Comparison of ENCODE assay signal across 19 cellular contexts in genomic region chr20:35191419-35191818, GRCh38. TPM values are rescaled to one million over a fixed set of nuclear protein-coding genes. Genes with fewer than 3 reads are reported as not detected.
DNase-seq lines count a peak whose midpoint lies in the region; ATAC-seq and TF ChIP-seq lines count a peak whose summit lies in the region.
"Had no signal": no experiment of that assay in that cellular context is flagged by ENCODE, and none has a peak within 500 bp of the region (broad histone marks: within the 10 kb centered on the region; RNA-seq: fewer than 3 reads in every experiment).

No MANE protein-coding gene starts in this region.

- CTCF ChIA-PET in Calu3 (lab: Charles Lee), result interaction anchor here (0.7 to 1.9 kb wide), 2 partner anchors 45 to 58 kb away, joined by 3 to 5 read pairs; no protein-coding TSS in a partner anchor

- TF ChIP-seq CTCF in Calu3 (IDR thresholded peaks at IDR 0.05; ENCODE audit: unreplicated experiment) (no peak), foreskin keratinocyte (conservative IDR thresholded peaks at IDR 0.05) (no peak)

- DNase-seq in NCI-H1105 treated with DMSO at 0.1 percent for 48 hours (lab: John Stamatoyannopoulos, UW), result peak; percentile 8
- DNase-seq in NCI-H1105 (lab: John Stamatoyannopoulos, UW), result no peak
- DNase-seq in Calu3, result no peak
- peak; percentile 64 for DNase-seq in OCI-M1 (lab: John Stamatoyannopoulos, UW)
- DNase-seq in foreskin keratinocyte, result no peak
- no peak for DNase-seq in Ammon's horn (ENCODE audit: low spot score)
- DNase-seq: 8988T; BE2C; CD4-positive, CD25-positive, alpha-beta regulatory T cell; DMS53; NCI-H2081; NCI-H510A treated with DMSO at 0.1 percent for 48 hours; NCI-H774; PC-9 had no signal

- ATAC-seq in foreskin keratinocyte (no peak), GM19351 (IDR thresholded peaks at IDR 0.05; ENCODE audit: unreplicated experiment) (no peak), HG03520 (IDR thresholded peaks at IDR 0.05; ENCODE audit: unreplicated experiment) (no peak)

- H3K4me1 ChIP-seq in foreskin keratinocyte, result peaks cover 10% of the 10 kb centered on the region
- H3K4me1 ChIP-seq: BE2C had no signal

- no peaks in the 10 kb centered on the region for H3K27me3 ChIP-seq in foreskin keratinocyte
- H3K27me3 ChIP-seq: BE2C, SJSA1 had no signal

- H3K4me3 Mint-ChIP-seq in Calu3 (ENCODE audit: low read depth, unreplicated experiment), result no peak overlapping the region
- H3K4me3 Mint-ChIP-seq: CD4-positive, CD25-positive, alpha-beta regulatory T cell had no signal

- H3K27ac Mint-ChIP-seq in Calu3 (ENCODE audit: unreplicated experiment), result peak overlapping the region; percentile 11

- no TSS peak for BruUV-seq in Calu3 (replicated peaks; lab: Mats Ljungman, UMichigan)

- intact Hi-C loops in Calu3 (cut with micrococcal nuclease; ENCODE audit: unreplicated experiment), result no loop called here

- H3K36me3 Mint-ChIP-seq in Calu3 (ENCODE audit: insufficient read depth, unreplicated experiment), result peaks cover 18% of the 10 kb centered on the region

- peak overlapping the region; percentile 39 for H3K27ac ChIP-seq in foreskin keratinocyte
- H3K27ac ChIP-seq: KMS-11, PC-9, RWPE1, SJSA1 had no signal

- H3K9me3 Mint-ChIP-seq in Calu3 (ENCODE audit: low read depth, unreplicated experiment), result peaks cover 2% of the 10 kb centered on the region

- H3K27me3 Mint-ChIP-seq in Calu3 (ENCODE audit: unreplicated experiment), result no peaks in the 10 kb centered on the region
- H3K27me3 Mint-ChIP-seq: CD4-positive, CD25-positive, alpha-beta regulatory T cell had no signal

- peaks cover 72% of the 10 kb centered on the region for H3K4me1 Mint-ChIP-seq in Calu3 (ENCODE audit: low read depth, unreplicated experiment)

RNA-seq across cellular contexts. Expression of gene PROCR, which starts 19.5 kb away (rescaled TPM):
- total RNA-seq in Calu3 (2022), result 9.7 and 10.3 TPM in 2 replicates
- 73.5 and 87.8 TPM in 2 replicates for total RNA-seq in foreskin keratinocyte
- 90.1 and 110 TPM in 2 replicates for polyA plus RNA-seq in foreskin keratinocyte
- total RNA-seq: CD4-positive, CD25-positive, alpha-beta regulatory T cell had no signal

RNA-seq across cellular contexts. Expression of gene MMP24, which starts 35.1 kb away (rescaled TPM):
- total RNA-seq in Calu3 (2022) (5.8 and 8.2 TPM in 2 replicates), foreskin keratinocyte (0.03 and 0.04 TPM in 2 replicates)
- 0.03 TPM in 2 replicates for polyA plus RNA-seq in foreskin keratinocyte
- total RNA-seq: CD4-positive, CD25-positive, alpha-beta regulatory T cell had no signal

RNA-seq across cellular contexts. Expression of gene EDEM2, which starts 44.3 kb away (rescaled TPM):
- total RNA-seq in Calu3 (2022) (44.4 and 49.4 TPM in 2 replicates), foreskin keratinocyte (24.2 and 27.0 TPM in 2 replicates)
- polyA plus RNA-seq in foreskin keratinocyte, result 24.8 and 25.0 TPM in 2 replicates

Comparison
In these comparisons a context has a peak if more than half of its experiments do, and no peak if none do; other contexts are left out.
1. DNase-seq: peak in NCI-H1105 treated with DMSO at 0.1 percent for 48 hours (single experiment) and OCI-M1 (single experiment); none in NCI-H1105 (single experiment), Calu3 (single experiment), foreskin keratinocyte (0 of 2) and Ammon's horn (single experiment).